In the genomic region with DNA sequence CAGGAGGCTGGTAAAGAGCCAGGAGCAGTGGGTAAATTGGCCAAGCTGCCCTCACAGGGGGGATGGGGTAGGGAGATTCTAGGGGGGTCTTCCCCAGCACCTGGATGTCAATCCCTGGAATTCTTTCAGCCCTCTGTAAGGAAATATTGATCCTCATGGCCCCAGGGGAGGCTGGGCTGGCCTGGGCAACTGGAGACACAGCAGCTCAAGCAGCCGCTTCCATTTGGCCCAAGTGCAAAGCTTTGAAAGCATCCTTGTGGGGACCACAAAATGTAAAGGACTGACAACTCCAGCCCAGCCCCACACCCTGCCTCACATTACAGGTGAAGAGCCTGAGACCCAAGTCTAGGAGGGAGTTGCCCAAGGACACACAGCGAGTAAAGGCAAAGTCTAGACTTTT, we compare ENCODE assay signal across 19 cellular contexts. TPM values are rescaled to one million over a fixed set of nuclear protein-coding genes. Genes with fewer than 3 reads are reported as not detected.
A peak's percentile ranks its signal among the peaks of the same experiment; 100 is the strongest.
DNase-seq lines count a peak whose midpoint lies in the region; ATAC-seq, FAIRE-seq and TF ChIP-seq lines count a peak whose summit lies in the region.
"Had no signal": no experiment of that assay in that cellular context is flagged by ENCODE, and none has a peak within 500 bp of the region (broad histone marks: within the 10 kb centered on the region; RNA-seq: fewer than 3 reads in every experiment).

No MANE protein-coding gene starts in this region.

- H4K8ac ChIP-seq in H1 (ENCODE audit: extremely low read depth, insufficient read depth, low read length) = no peak overlapping the region
- no peak overlapping the region for H4K8ac ChIP-seq in neuronal stem cell (ENCODE audit: low read depth, low read length)

- H3K23ac ChIP-seq in H1 (ENCODE audit: insufficient read length) (no peak overlapping the region), neuronal stem cell (ENCODE audit: low read depth, low read length, poor library complexity) (no peak overlapping the region)

- no peaks in the 10 kb centered on the region for H3K36me3 Mint-ChIP-seq in activated naive CD4-positive, alpha-beta T cell treated with anti-CD3 and anti-CD28 coated beads, Interleukin-2, amount 50 U/mL, for 72 hours
- H3K36me3 Mint-ChIP-seq: activated naive CD8-positive, alpha-beta T cell treated with anti-CD3 and anti-CD28 coated beads, Interleukin-2, amount 10 ng/mL, durations not matched to agents 7 days and 5 days; CD4-positive, alpha-beta memory T cell had no signal

- H3K14ac ChIP-seq in H1 (ENCODE audit: insufficient read length) (no peak overlapping the region), neuronal stem cell (ENCODE audit: low read length) (no peak overlapping the region)

- peaks cover 48% of the 10 kb centered on the region for H3F3A ChIP-seq in SK-N-SH (replicated peaks; ENCODE audit: insufficient read depth)

- DNase-seq in SK-N-SH (no peak), H1 (ENCODE audit: low read depth in 1 of 2, low spot score in 2 of 2) (no peak), neuronal stem cell (ENCODE audit: low spot score) (no peak), NCI-H526 (lab: John Stamatoyannopoulos, UW) (no peak)
- no peak for DNase-seq in activated naive CD4-positive, alpha-beta T cell treated with anti-CD3 and anti-CD28 coated beads, Interleukin-2, amount 50 U/mL, for 72 hours (ENCODE audit: low spot score in 2 of 2)
- DNase-seq: activated CD4-positive, alpha-beta T cell treated with anti-CD3 and anti-CD28 coated beads for 1 hour; activated naive CD8-positive, alpha-beta T cell treated with anti-CD3 and anti-CD28 coated beads, Interleukin-2, amount 10 ng/mL, durations not matched to agents 7 days and 5 days; CD4-positive, alpha-beta memory T cell; cerebellar nuclear complex; GOT3; MM.1S; NCI-H2029 treated with DMSO at 0.1 percent for 48 hours; NCI-H748 treated with DMSO at 0.1 percent for 48 hours; RPMI8226; stimulated activated CD4-positive, alpha-beta T cell treated with anti-CD3 and anti-CD28 coated beads, Interleukin-2, amount 100 ng/mL, for 48 hours; stimulated activated CD8-positive, alpha-beta memory T cell treated with anti-CD3 and anti-CD28 coated beads, Interleukin-4, amount 100 ng/mL, for 48 hours had no signal

- H3K4me1 ChIP-seq in SK-N-SH (ENCODE audit: control insufficient read depth in 1 of 2, insufficient read depth in 2 of 2, low read depth in 1 of 2, low read length in 1 of 2) (peaks cover 32 to 54% of the 10 kb centered on the region in 2 experiments), H1 (replicated peaks in 1 of 4; ENCODE audit: control insufficient read depth in 3 of 4, insufficient read depth in 4 of 4, low read length in 3 of 4) (peaks cover 8 to 10% (median 9%) of the 10 kb centered on the region in 4 experiments), neuronal stem cell (ENCODE audit: control insufficient read depth in 2 of 2, insufficient read depth in 1 of 2, low read depth in 1 of 2, low read length in 2 of 2) (peaks cover 15 to 17% of the 10 kb centered on the region in 2 donors), urinary bladder (ENCODE audit: insufficient read depth) (no peaks in the 10 kb centered on the region)

- H3K27me3 ChIP-seq in SK-N-SH (ENCODE audit: insufficient read depth) (no peaks in the 10 kb centered on the region), H1 (replicated peaks in 1 of 4; ENCODE audit: control insufficient read depth in 3 of 4, extremely low read depth in 1 of 4, insufficient read depth in 3 of 4, low read length in 3 of 4) (no peaks in the 10 kb centered on the region), neuronal stem cell (ENCODE audit: control insufficient read depth in 3 of 3, insufficient read depth in 3 of 3, low read depth in 1 of 3, low read length in 3 of 3) (no peaks in the 10 kb centered on the region)

- peaks cover 6 to 8% of the 10 kb centered on the region in 2 experiments for H3K36me3 ChIP-seq in SK-N-SH (replicated peaks in 1 of 2; ENCODE audit: control insufficient read depth in 1 of 2, insufficient read depth in 2 of 2, low read length in 1 of 2)
- H3K36me3 ChIP-seq in H1 (ENCODE audit: control insufficient read depth in 2 of 4, insufficient read depth in 4 of 4, low read length in 3 of 4) = no peaks in the 10 kb centered on the region
- peaks cover 0 to 28% of the 10 kb centered on the region in 2 donors for H3K36me3 ChIP-seq in neuronal stem cell (replicated peaks in 1 of 2; ENCODE audit: control insufficient read depth in 2 of 2, insufficient read depth in 2 of 2, low read length in 2 of 2)
- no peaks in the 10 kb centered on the region for H3K36me3 ChIP-seq in urinary bladder (ENCODE audit: insufficient read depth)

- no peaks in the 10 kb centered on the region for H3K23me2 ChIP-seq in H1 (ENCODE audit: low read depth, low read length)

- H4K20me1 ChIP-seq in SK-N-SH (ENCODE audit: insufficient read depth) = no peaks in the 10 kb centered on the region
- no peaks in the 10 kb centered on the region for H4K20me1 ChIP-seq in H1 (replicated peaks in 1 of 2; ENCODE audit: control insufficient read depth in 1 of 2, insufficient read depth in 2 of 2, low read length in 2 of 2)

- H2BK12ac ChIP-seq in H1 (ENCODE audit: low read depth, low read length) (no peak overlapping the region), neuronal stem cell (ENCODE audit: low read length) (no peak overlapping the region)

- H2BK20ac ChIP-seq in H1 (ENCODE audit: low read length) = no peak overlapping the region

- H3K9ac ChIP-seq in SK-N-SH (0 out of 2 replicates have a peak overlapping the region, but pooled peaks have one; percentile 40), H1 (replicated peaks in 1 of 4; ENCODE audit: extremely low read depth in 1 of 4, low read depth in 3 of 4, low read length in 3 of 4) (no peak overlapping the region), neuronal stem cell (ENCODE audit: low read depth, low read length, poor library complexity) (no peak overlapping the region)

- H3K79me1 ChIP-seq in H1 (ENCODE audit: low read depth, low read length) (no peaks in the 10 kb centered on the region), neuronal stem cell (ENCODE audit: low read depth, low read length) (peaks cover 3% of the 10 kb centered on the region)

- H3K18ac ChIP-seq in H1 (ENCODE audit: extremely low read depth, low read length) = 0 out of 2 replicates have a peak overlapping the region, but pooled peaks have one; percentile 19
- H3K18ac ChIP-seq in neuronal stem cell (ENCODE audit: low read length) = no peak overlapping the region

- H4K91ac ChIP-seq in H1 (replicated peaks; ENCODE audit: insufficient read length, low read length) (no peak overlapping the region), neuronal stem cell (ENCODE audit: low read depth, low read length, poor library complexity) (no peak overlapping the region)

- WGBS in SK-N-SH (ENCODE audit: low lambda C conversion rate) = 100% methylated on average over 2 of the region's 2 CpGs
- WGBS in H1 (ENCODE audit: extremely low coverage in 1 of 2, insufficient coverage in 1 of 2, insufficient read length in 1 of 2, insufficient replicate concordance in 2 of 2, low coverage in 1 of 2, low lambda C conversion rate in 2 of 2, missing lambda C conversion rate in 1 of 2), 2 experiments = 94% methylated on average over 2 of the region's 2 CpGs; no CpG with 5 or more reads in 1 of the 2 experiments
- no CpG with 5 or more reads among the region's 2 CpGs for WGBS in neuronal stem cell (ENCODE audit: extremely low coverage in 2 of 2, insufficient read length in 2 of 2, insufficient replicate concordance in 1 of 2), 2 donors
- 91% methylated on average over 2 of the region's 2 CpGs for WGBS in urinary bladder

- no peak overlapping the region for H2AK5ac ChIP-seq in H1 (ENCODE audit: low read depth, low read length)
- H2AK5ac ChIP-seq in neuronal stem cell (ENCODE audit: low read depth, low read length) = peak overlapping the region; percentile 10

- TF ChIP-seq EP300 in SK-N-SH (IDR thresholded peaks at IDR 0.05; ENCODE audit: borderline replicate concordance in 1 of 2, low read depth in 1 of 2, low read length in 1 of 2) (no peak), H1 (IDR thresholded peaks at IDR 0.05; ENCODE audit: borderline replicate concordance in 1 of 2, low read depth in 2 of 2, low read length in 2 of 2) (no peak)

- no peak overlapping the region for H2BK15ac ChIP-seq in H1 (ENCODE audit: low read length)
- no peak overlapping the region for H2BK15ac ChIP-seq in neuronal stem cell (ENCODE audit: low read length)

- peak overlapping the region; percentile 58; the same call in 1 of the 2 replicates for H3K4me2 ChIP-seq in SK-N-SH
- H3K4me2 ChIP-seq in H1 (ENCODE audit: insufficient read depth in 1 of 2, low read depth in 2 of 2, low read length in 2 of 2) = no peak overlapping the region
- no peak overlapping the region for H3K4me2 ChIP-seq in neuronal stem cell (ENCODE audit: insufficient read depth, low read length, poor library complexity, severe bottlenecking)

- H2BK5ac ChIP-seq in H1 (ENCODE audit: low read depth, low read length) (no peak overlapping the region), neuronal stem cell (ENCODE audit: low read length) (no peak overlapping the region)

- H2AFZ ChIP-seq in SK-N-SH (ENCODE audit: low read depth) (no peak overlapping the region), H1 (ENCODE audit: low read length) (no peak overlapping the region), neuronal stem cell (ENCODE audit: low read length) (no peak overlapping the region)

- H3K56ac ChIP-seq in H1 (replicated peaks; ENCODE audit: insufficient read length, low read depth, low read length) = no peak overlapping the region

- no peaks in the 10 kb centered on the region for H3K9me2 ChIP-seq in SK-N-SH

- H3K4ac ChIP-seq in H1 (replicated peaks; ENCODE audit: insufficient read length, low read depth, low read length) (no peak overlapping the region), neuronal stem cell (ENCODE audit: low read length) (no peak overlapping the region)

- peak overlapping the region in 1 of 2 donors; percentile 22 for H3K27ac Mint-ChIP-seq in activated naive CD4-positive, alpha-beta T cell treated with anti-CD3 and anti-CD28 coated beads, Interleukin-2, amount 50 U/mL, for 72 hours
- H3K27ac Mint-ChIP-seq: activated naive CD8-positive, alpha-beta T cell treated with anti-CD3 and anti-CD28 coated beads, Interleukin-2, amount 10 ng/mL, durations not matched to agents 7 days and 5 days; CD4-positive, alpha-beta memory T cell had no signal

- H4K5ac ChIP-seq in H1 (ENCODE audit: insufficient read length, low read depth, low read length) = no peak overlapping the region

- TF ChIP-seq CTCF in SK-N-SH (IDR thresholded peaks at IDR 0.05) = no peak
- TF ChIP-seq CTCF in H1 (IDR thresholded peaks at IDR 0.05; ENCODE audit: control extremely low read depth in 1 of 3, insufficient read depth in 1 of 3, low read depth in 1 of 3, low read length in 3 of 3) = no peak

- H2BK120ac ChIP-seq in H1 (replicated peaks; ENCODE audit: low read depth, low read length) (no peak overlapping the region), neuronal stem cell (ENCODE audit: low read depth, low read length) (no peak overlapping the region)

- FAIRE-seq in H1 (lab: Jason Lieb, UNC) = no peak

- CTCF ChIA-PET in SK-N-SH (lab: Yijun Ruan, JAX) = interaction anchor here (0.8 to 8.6 kb wide), 11 partner anchors 10 to 223 kb away, joined by 3 to 162 read pairs (median 11); no protein-coding TSS in a partner anchor
- CTCF ChIA-PET in H1 (lab: Charles Lee; ENCODE audit: partially characterized antibody) = interaction anchor here (0.6 to 9.0 kb wide), 9 partner anchors 10 to 221 kb away, joined by 3 to 205 read pairs (median 5); partner anchors contain the start of gene CUEDC1

- H3K79me2 ChIP-seq in SK-N-SH (ENCODE audit: insufficient read depth) = peaks cover 70% of the 10 kb centered on the region
- no peaks in the 10 kb centered on the region for H3K79me2 ChIP-seq in H1 (ENCODE audit: control insufficient read depth in 1 of 2, insufficient read depth in 2 of 2, low read length in 2 of 2)

- POLR2A ChIA-PET in SK-N-SH (lab: Yijun Ruan, JAX) = interaction anchor here (0.9 to 2.8 kb wide), 2 partner anchors 8 to 11 kb away, joined by 3 to 7 read pairs; no protein-coding TSS in a partner anchor
- POLR2A ChIA-PET in H1 (lab: Charles Lee; ENCODE audit: partially characterized antibody) = interaction anchor here (1.1 to 1.8 kb wide), 3 partner anchors 10 to 102 kb away, joined by 3 to 7 read pairs (median 4); no protein-coding TSS in a partner anchor

- H3K9me3 Mint-ChIP-seq in activated naive CD4-positive, alpha-beta T cell treated with anti-CD3 and anti-CD28 coated beads, Interleukin-2, amount 50 U/mL, for 72 hours = no peaks in the 10 kb centered on the region
- H3K9me3 Mint-ChIP-seq: activated naive CD8-positive, alpha-beta T cell treated with anti-CD3 and anti-CD28 coated beads, Interleukin-2, amount 10 ng/mL, durations not matched to agents 7 days and 5 days; CD4-positive, alpha-beta memory T cell had no signal

- no peak for TF ChIP-seq RAD21 in SK-N-SH (IDR thresholded peaks at IDR 0.05; ENCODE audit: low read length)
- no peak for TF ChIP-seq RAD21 in H1 (IDR thresholded peaks at IDR 0.05 in 1 of 2, conservative IDR thresholded peaks at IDR 0.05 in 1 of 2; ENCODE audit: low read depth in 2 of 2, low read length in 2 of 2)

- no peak for ATAC-seq in SK-N-SH treated with all-trans-retinoic acid at 6 μM for 48 hours
- ATAC-seq in activated naive CD4-positive, alpha-beta T cell treated with anti-CD3 and anti-CD28 coated beads, Interleukin-2, amount 50 U/mL, for 72 hours = no peak
- no peak for ATAC-seq in HG03442 (IDR thresholded peaks at IDR 0.05; ENCODE audit: unreplicated experiment)

- no peak for TF ChIP-seq POLR2A in H1 (IDR thresholded peaks at IDR 0.05; ENCODE audit: control extremely low read depth in 1 of 2, low read depth in 2 of 2, low read length in 2 of 2)

- H3K4me3 ChIP-seq in SK-N-SH (ENCODE audit: low read depth in 2 of 2, low read length in 1 of 2) (no peak overlapping the region), H1 (ENCODE audit: extremely low read depth in 1 of 4, insufficient read depth in 2 of 4, low read depth in 3 of 4, low read length in 4 of 4) (no peak overlapping the region), neuronal stem cell (ENCODE audit: low read length in 2 of 2) (no peak overlapping the region), urinary bladder (ENCODE audit: low read depth, low read length) (no peak overlapping the region)

- H3K9me3 ChIP-seq in SK-N-SH (no peaks in the 10 kb centered on the region), H1 (ENCODE audit: insufficient read depth in 2 of 2, low read depth in 1 of 2, low read length in 1 of 2) (no peaks in the 10 kb centered on the region), neuronal stem cell (replicated peaks in 1 of 2; ENCODE audit: control insufficient read depth in 2 of 2, insufficient read depth in 1 of 2, low read depth in 1 of 2, low read length in 2 of 2) (peaks cover 0 to 3% of the 10 kb centered on the region in 2 donors)

- peak overlapping the region; percentile 82 to 96 for H3K27ac ChIP-seq in SK-N-SH (ENCODE audit: low read depth in 2 of 2, low read length in 1 of 2)
- H3K27ac ChIP-seq in H1 (ENCODE audit: low read depth, low read length) = no peak overlapping the region
- no peak overlapping the region for H3K27ac ChIP-seq in neuronal stem cell (replicated peaks; ENCODE audit: low read length)
- H3K27ac ChIP-seq in urinary bladder (ENCODE audit: low read depth) = peak overlapping the region; percentile 68

RNA-seq across cellular contexts. Expression of gene MRPS23, which starts 39.4 kb away (rescaled TPM):
- polyA plus RNA-seq in SK-N-SH (2012; rRNA removed) = 105 and 108 TPM in 2 replicates
- polyA plus RNA-seq in SK-N-SH (2012; cell fraction: cytosol; rRNA removed) = 115 and 118 TPM in 2 replicates
- polyA plus RNA-seq in SK-N-SH (2012; cell fraction: nucleus; rRNA removed) = 37.9 and 51.5 TPM in 2 replicates
- total RNA-seq in H1 (2021; fragmentation: NEBNext Ultra II Directional; extraction: Animal tissue kit (Norgen Biotek cat#: 25700)) = 60.4 and 73.4 TPM in 2 replicates
- 32.9 and 38.6 TPM in 2 replicates for polyA plus RNA-seq in H1 (2011; rRNA removed)
- polyA plus RNA-seq in H1 (2011; cell fraction: cytosol; rRNA removed) = 68.9 TPM
- 26.0 TPM for polyA plus RNA-seq in H1 (2011; cell fraction: nucleus; rRNA removed)
- polyA plus RNA-seq in H1 (2012, experiment 1 of 2) = 64.2 to 105 TPM (median 72.5 TPM) in 4 replicates
- 49.1 TPM for polyA plus RNA-seq in H1 (2012, experiment 2 of 2)
- 25.2 TPM for polyA plus RNA-seq in H1 (2013, experiment 1 of 2)
- polyA plus RNA-seq in H1 (2013, experiment 2 of 2) = 26.2 TPM
- polyA minus RNA-seq in H1 (2011; rRNA and poly(A)+ RNA removed) = 18.4 and 25.9 TPM in 2 replicates
- 10.5 TPM for polyA minus RNA-seq in H1 (2011; cell fraction: cytosol; rRNA and poly(A)+ RNA removed)
- polyA minus RNA-seq in H1 (2011; cell fraction: nucleus; rRNA and poly(A)+ RNA removed) = 21.0 TPM
- polyA plus RNA-seq in neuronal stem cell (2013, experiment 1 of 2) = 21.6 TPM
- 19.9 TPM for polyA plus RNA-seq in neuronal stem cell (2013, experiment 2 of 2)
- 17.3 TPM for total RNA-seq in urinary bladder
- 41.2 TPM for polyA plus RNA-seq in urinary bladder
- 10 to 100 TPM; 43.1 to 57.7 TPM for total RNA-seq in activated naive CD4-positive, alpha-beta T cell treated with anti-CD3 and anti-CD28 coated beads, Interleukin-2, amount 50 U/mL, for 72 hours

Comparison
In these comparisons a context has a peak if more than half of its experiments do, and no peak if none do; other contexts are left out.
1. H3K27ac ChIP-seq: peak in SK-N-SH (2 of 2) and urinary bladder (single experiment); none in H1 (single experiment) and neuronal stem cell (single experiment).